ENCODE assay signal across 10 cellular contexts in the genomic region with DNA sequence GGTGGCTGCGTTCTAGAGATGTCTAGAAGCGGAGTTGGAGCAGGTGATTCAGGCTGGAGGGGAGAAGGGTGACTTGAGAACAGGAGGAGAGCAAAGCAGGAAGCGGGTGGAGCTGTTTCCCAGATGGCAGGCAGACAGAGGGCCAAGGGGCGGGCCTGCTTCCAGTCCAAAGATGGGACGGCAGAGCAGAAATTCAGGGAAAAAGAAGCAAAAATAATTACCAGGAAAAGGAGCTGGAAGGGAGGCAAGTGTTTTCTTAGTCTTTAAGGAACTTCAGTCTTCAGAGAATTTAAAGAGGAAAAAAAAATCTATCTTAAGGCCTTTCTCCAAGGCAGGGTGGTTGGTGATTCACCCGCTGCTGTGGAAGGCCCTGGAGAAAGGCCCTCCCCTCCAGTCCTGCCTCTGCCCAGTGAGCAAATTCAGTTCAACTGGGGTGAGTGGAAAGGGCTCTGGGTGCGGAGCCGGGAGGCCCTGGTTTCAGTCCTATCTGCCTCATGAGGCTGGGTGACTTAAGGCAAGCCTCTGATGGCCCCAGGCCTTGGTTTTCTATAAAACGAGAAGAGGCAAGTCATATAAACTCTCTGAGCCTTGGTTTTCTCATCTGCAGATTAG. TPM values are rescaled to one million over a fixed set of nuclear protein-coding genes. Genes with fewer than 3 reads are reported as not detected.
DNase-seq lines count a peak whose midpoint lies in the region; ATAC-seq and TF ChIP-seq lines count a peak whose summit lies in the region.
"Had no signal": no experiment of that assay in that cellular context is flagged by ENCODE, and none has a peak within 500 bp of the region (broad histone marks: within the 10 kb centered on the region; RNA-seq: fewer than 3 reads in every experiment).

No MANE protein-coding gene starts in this region.

- DNase-seq in DMS79 treated with DMSO at 0.1 percent for 48 hours (lab: John Stamatoyannopoulos, UW) = peak; percentile 70
- DNase-seq in RPMI7951 (ENCODE audit: low read depth) = peak; percentile 70
- DNase-seq in fibroblast of lung (ENCODE audit: low read depth in 2 of 2) = peak; percentile 76 to 83
- DNase-seq in progenitor cell of endocrine pancreas (ENCODE audit: low spot score, unreplicated experiment) = no peak
- DNase-seq in NCI-H1436 (lab: John Stamatoyannopoulos, UW) = no peak
- DNase-seq: SJCRH30 had no signal

- peaks cover 5% of the 10 kb centered on the region for H3K27me3 Mint-ChIP-seq in progenitor cell of endocrine pancreas

- TF ChIP-seq CTCF in fibroblast of lung (conservative IDR thresholded peaks at IDR 0.05 in 1 of 2, IDR thresholded peaks at IDR 0.05 in 1 of 2; ENCODE audit: low read depth in 1 of 2, low read length in 2 of 2) (no peak), progenitor cell of endocrine pancreas (IDR thresholded peaks at IDR 0.05; ENCODE audit: unreplicated experiment) (no peak)

- H3K4me1 ChIP-seq in fibroblast of lung (ENCODE audit: control insufficient read depth, extremely low read depth, insufficient read depth, low read length) = peaks cover 17% of the 10 kb centered on the region
- H3K4me1 ChIP-seq: SJCRH30 had no signal

- H3K9me3 ChIP-seq in fibroblast of lung (ENCODE audit: control insufficient read depth, insufficient read depth, low read depth, low read length) = no peaks in the 10 kb centered on the region
- H3K9me3 ChIP-seq: SJCRH30 had no signal

- no peaks in the 10 kb centered on the region for H4K20me1 ChIP-seq in fibroblast of lung (ENCODE audit: control insufficient read depth, extremely low read depth, insufficient read depth, low read length)

- H3K27ac Mint-ChIP-seq in progenitor cell of endocrine pancreas = peak overlapping the region; percentile 71

- H3K9ac ChIP-seq in fibroblast of lung (ENCODE audit: insufficient read depth, low read length) = no peak overlapping the region

- no peak overlapping the region for H3K4me3 ChIP-seq in fibroblast of lung (replicated peaks in 1 of 4; ENCODE audit: control extremely low read depth in 1 of 4, insufficient read depth in 1 of 4, low read depth in 3 of 4, low read length in 4 of 4)
- H3K4me3 ChIP-seq: SJCRH30 had no signal

- no peaks in the 10 kb centered on the region for H3K36me3 ChIP-seq in fibroblast of lung (ENCODE audit: control insufficient read depth, insufficient read depth, low read length)
- H3K36me3 ChIP-seq: SJCRH30 had no signal

- ATAC-seq in GM21528 (IDR thresholded peaks at IDR 0.05; ENCODE audit: low FRiP score, unreplicated experiment) (no peak), GM18870 (IDR thresholded peaks at IDR 0.05; ENCODE audit: unreplicated experiment) (no peak), HG03196 (IDR thresholded peaks at IDR 0.05; ENCODE audit: unreplicated experiment) (no peak)

- peak overlapping the region; percentile 52 for H2AFZ ChIP-seq in fibroblast of lung (ENCODE audit: low read length)

- H3K27ac ChIP-seq in fibroblast of lung (ENCODE audit: insufficient read depth, low read length) = peak overlapping the region; percentile 60
- H3K27ac ChIP-seq: SJCRH30 had no signal

- H3K4me2 ChIP-seq in fibroblast of lung (ENCODE audit: extremely low read depth, insufficient read depth, low read length) = peak overlapping the region; percentile 52

- no peaks in the 10 kb centered on the region for H3K36me3 Mint-ChIP-seq in progenitor cell of endocrine pancreas (ENCODE audit: insufficient read depth)

- no peaks in the 10 kb centered on the region for H3K9me3 Mint-ChIP-seq in progenitor cell of endocrine pancreas (ENCODE audit: low read depth)
- H3K9me3 Mint-ChIP-seq: central memory CD8-positive, alpha-beta T cell had no signal

- peaks cover 4% of the 10 kb centered on the region for H3K79me2 ChIP-seq in fibroblast of lung (ENCODE audit: control insufficient read depth, insufficient read depth, low read length)

- no peak overlapping the region for H3K4me3 Mint-ChIP-seq in progenitor cell of endocrine pancreas (ENCODE audit: low read depth)
- H3K4me3 Mint-ChIP-seq: central memory CD8-positive, alpha-beta T cell had no signal

- H3K4me1 Mint-ChIP-seq in progenitor cell of endocrine pancreas (ENCODE audit: low read depth) = peaks cover 55% of the 10 kb centered on the region

- no peaks in the 10 kb centered on the region for H3K27me3 ChIP-seq in fibroblast of lung (ENCODE audit: control insufficient read depth, insufficient read depth, low read length)

RNA-seq across cellular contexts. Expression of a gene that starts 4.5 kb away (rescaled TPM):
- 11.1 and 11.3 TPM in 2 replicates for total RNA-seq in RPMI7951 (2014; rRNA removed; shearing (Covaris generic))
- 14.4 and 28.4 TPM in 2 replicates for total RNA-seq in fibroblast of lung
- 18.8 and 31.2 TPM in 2 replicates for polyA plus RNA-seq in fibroblast of lung
- polyA plus RNA-seq in fibroblast of lung (2012) = 112 and 132 TPM in 2 replicates
- 267 and 318 TPM in 2 replicates for polyA minus RNA-seq in fibroblast of lung (ENCODE audit: low replicate concordance)
- 9.5 and 9.6 TPM in 2 replicates for total RNA-seq in progenitor cell of endocrine pancreas

Comparison
In these comparisons a context has a peak if more than half of its experiments do, and no peak if none do; other contexts are left out.
1. DNase-seq: peak in DMS79 treated with DMSO at 0.1 percent for 48 hours (single experiment), RPMI7951 (single experiment) and fibroblast of lung (2 of 2); none in progenitor cell of endocrine pancreas (single experiment) and NCI-H1436 (single experiment).